In genomic region chr3:86563358-86563970, GRCh38 we compare ENCODE assay signal across 8 cellular contexts.
DNase-seq lines count a peak whose midpoint lies in the region; ATAC-seq lines count a peak whose summit lies in the region.

No MANE protein-coding gene starts in this region.

- DNase-seq in DMS153 treated with DMSO at 0.1 percent for 48 hours (lab: John Stamatoyannopoulos, UW; ENCODE audit: unreplicated experiment) (peak; percentile 24), H7 (peak; percentile 22), NCI-H1417 treated with DMSO at 0.1 percent for 48 hours (lab: John Stamatoyannopoulos, UW) (peak; percentile 46), adipocyte (ENCODE audit: low read depth) (peak; percentile 83), kidney glomerular epithelial cell (lab: John Stamatoyannopoulos, UW) (peak; percentile 39), C1 segment of cervical spinal cord (lab: John Stamatoyannopoulos, UW) (no peak), COLO668 (lab: John Stamatoyannopoulos, UW; ENCODE audit: unreplicated experiment) (no peak)

- H3K27me3 ChIP-seq in H7 (ENCODE audit: control insufficient read depth, insufficient read depth, low read length), result no peaks in the 10 kb centered on the region
- H3K27me3 ChIP-seq in adipocyte (replicated peaks; ENCODE audit: control insufficient read depth, insufficient read depth, low read length), result peaks cover 4% of the 10 kb centered on the region

- H3K4me1 ChIP-seq in adipocyte (ENCODE audit: control insufficient read depth, insufficient read depth, low read length), result no peaks in the 10 kb centered on the region

- H3K36me3 ChIP-seq in H7 (replicated peaks; ENCODE audit: control insufficient read depth, insufficient read depth, low read length), result no peaks in the 10 kb centered on the region
- no peaks in the 10 kb centered on the region for H3K36me3 ChIP-seq in adipocyte (ENCODE audit: control insufficient read depth, insufficient read depth, low read length, severe bottlenecking)

- no peaks in the 10 kb centered on the region for H3K9me3 ChIP-seq in adipocyte (ENCODE audit: control insufficient read depth, low read length)

- H3K4me3 ChIP-seq in H7 (ENCODE audit: insufficient read depth, low read depth, low read length), result no peak overlapping the region
- H3K4me3 ChIP-seq in adipocyte (ENCODE audit: low read length), result no peak overlapping the region

- H3K9ac ChIP-seq in adipocyte (ENCODE audit: low read length), result no peak overlapping the region

- no peak for ATAC-seq in activated CD4-positive, CD25-positive, alpha-beta regulatory T cell treated with anti-CD3 and anti-CD28 coated beads, Interleukin-2, amount 50 U/mL, for 24 hours

Comparison
In these comparisons a context has a peak if more than half of its experiments do, and no peak if none do; other contexts are left out.
1. DNase-seq: peak in DMS153 treated with DMSO at 0.1 percent for 48 hours (single experiment), H7 (single experiment), NCI-H1417 treated with DMSO at 0.1 percent for 48 hours (single experiment), adipocyte (single experiment) and kidney glomerular epithelial cell (single experiment); none in C1 segment of cervical spinal cord (0 of 14) and COLO668 (single experiment).